7 cellular contexts compared by ENCODE assay signal in the genomic region with DNA sequence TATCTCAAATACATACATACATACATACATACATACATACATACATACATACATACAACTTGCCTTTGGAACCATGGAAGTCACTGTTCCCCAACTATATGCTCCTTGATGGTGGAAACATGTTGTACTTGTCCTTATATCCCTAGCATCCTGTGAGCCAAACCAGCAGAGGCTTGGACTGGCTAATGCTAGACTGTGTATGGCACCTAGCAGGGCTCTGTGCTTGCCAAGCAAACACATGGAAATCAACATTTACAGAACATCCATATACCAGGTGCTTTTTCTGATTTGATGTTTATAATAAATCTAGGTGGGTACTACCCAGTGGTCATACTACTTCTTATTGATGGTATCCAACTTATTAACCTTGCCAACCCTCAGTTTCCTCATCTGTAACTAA.
"Had no signal": no experiment of that assay in that cellular context is flagged by ENCODE, and none has a peak within 500 bp of the region (broad histone marks: within the 10 kb centered on the region; RNA-seq: fewer than 3 reads in every experiment).

No MANE protein-coding gene starts in this region.

- H3K4me3 ChIP-seq: GM23338 had no signal

- H3K4me2 ChIP-seq: GM23338 had no signal

- FAIRE-seq: H1, H54, HTR-8/SVneo had no signal

- DNase-seq: H9, HCEC 1CT, IMR-90 had no signal

- ATAC-seq: GM23338 had no signal

- H2AFZ ChIP-seq: GM23338 had no signal
